In genomic region chr20:49805224-49805876, GRCh38 we compare ENCODE assay signal across 8 cellular contexts. TPM values are rescaled to one million over a fixed set of nuclear protein-coding genes. Genes with fewer than 3 reads are reported as not detected.
A peak's percentile ranks its signal among the peaks of the same experiment; 100 is the strongest.
DNase-seq lines count a peak whose midpoint lies in the region; ATAC-seq, FAIRE-seq and TF ChIP-seq lines count a peak whose summit lies in the region.
"Not testable (repeated sequence)": the region's sequence is repeated elsewhere in the genome, so short reads cannot be mapped to it uniquely, and the experiment has no call there.

No MANE protein-coding gene starts in this region.

- H3K4me3 ChIP-seq in RWPE2 (ENCODE audit: severe bottlenecking); bronchial epithelial cell (ENCODE audit: low read depth, low read length): not testable (repeated sequence)

- FAIRE-seq in GM12892 (lab: Jason Lieb, UNC) (peak; percentile 86), bronchial epithelial cell (lab: Jason Lieb, UNC) (peak; percentile 88)

- not testable (repeated sequence) for H3K9me3 Mint-ChIP-seq in neural crest cell; stimulated activated effector memory CD8-positive, alpha-beta T cell treated with anti-CD3 and anti-CD28 coated beads, Interleukin-12 subunit alpha, Interleukin-12 subunit beta, amount 100 ng/mL, for 72 hours

- H3K4me3 Mint-ChIP-seq in neural crest cell, result not testable (repeated sequence)
- H3K4me3 Mint-ChIP-seq in stimulated activated effector memory CD8-positive, alpha-beta T cell treated with anti-CD3 and anti-CD28 coated beads, Interleukin-12 subunit alpha, Interleukin-12 subunit beta, amount 100 ng/mL, for 72 hours, result peak overlapping the region; percentile 27

- not testable (repeated sequence) for H3K36me3 Mint-ChIP-seq in neural crest cell (ENCODE audit: low read depth); stimulated activated effector memory CD8-positive, alpha-beta T cell treated with anti-CD3 and anti-CD28 coated beads, Interleukin-12 subunit alpha, Interleukin-12 subunit beta, amount 100 ng/mL, for 72 hours

- not testable (repeated sequence) for H3K4me1 ChIP-seq in RWPE2 (ENCODE audit: insufficient read depth, poor library complexity, severe bottlenecking)

- not testable (repeated sequence) for H3K4me1 Mint-ChIP-seq in neural crest cell
- peaks cover 37% of the 10 kb centered on the region for H3K4me1 Mint-ChIP-seq in stimulated activated effector memory CD8-positive, alpha-beta T cell treated with anti-CD3 and anti-CD28 coated beads, Interleukin-12 subunit alpha, Interleukin-12 subunit beta, amount 100 ng/mL, for 72 hours

- not testable (repeated sequence) for H3K27ac ChIP-seq in RWPE2 (ENCODE audit: poor library complexity, severe bottlenecking)

- not testable (repeated sequence) for TF ChIP-seq POLR2A in GM12892 (IDR thresholded peaks at IDR 0.05; ENCODE audit: low read depth, low read length)

- not testable (repeated sequence) for DNase-seq in GM12892 (ENCODE audit: insufficient read length); RWPE2 (ENCODE audit: low spot score); bronchial epithelial cell (ENCODE audit: low read depth); neural crest cell (ENCODE audit: low read depth, low spot score)
- peak; percentile 54 for DNase-seq in activated T-cell treated with anti-CD3 and anti-CD28 coated beads for 24 hours (ENCODE audit: low read depth)
- peak; percentile 32 to 79 for DNase-seq in stimulated activated effector memory CD8-positive, alpha-beta T cell treated with anti-CD3 and anti-CD28 coated beads, Interleukin-12 subunit alpha, Interleukin-12 subunit beta, amount 100 ng/mL, for 72 hours (ENCODE audit: low spot score in 2 of 2)

- H3K27ac Mint-ChIP-seq in neural crest cell (ENCODE audit: unreplicated experiment), result peak overlapping the region; percentile 27
- H3K27ac Mint-ChIP-seq in stimulated activated effector memory CD8-positive, alpha-beta T cell treated with anti-CD3 and anti-CD28 coated beads, Interleukin-12 subunit alpha, Interleukin-12 subunit beta, amount 100 ng/mL, for 72 hours, result peak overlapping the region; percentile 17

- H3K36me3 ChIP-seq in RWPE2 (ENCODE audit: low read depth); bronchial epithelial cell (ENCODE audit: control insufficient read depth, insufficient read depth, low read length): not testable (repeated sequence)

- ATAC-seq in GM21423 (IDR thresholded peaks at IDR 0.05; ENCODE audit: unreplicated experiment), result peak; percentile 51
- ATAC-seq in HG03135 (IDR thresholded peaks at IDR 0.05; ENCODE audit: unreplicated experiment), result peak; percentile 51
- ATAC-seq in RWPE2 (ENCODE audit: low read depth), result peak; percentile 62
- ATAC-seq in stimulated activated effector memory CD8-positive, alpha-beta T cell treated with anti-CD3 and anti-CD28 coated beads, Interleukin-12 subunit alpha, Interleukin-12 subunit beta, amount 100 ng/mL, for 72 hours, result peak; percentile 94

- not testable (repeated sequence) for H3K9me3 ChIP-seq in RWPE2 (ENCODE audit: severe bottlenecking)

- not testable (repeated sequence) for H3K27me3 Mint-ChIP-seq in neural crest cell (ENCODE audit: low read depth)

- not testable (repeated sequence) for TF ChIP-seq CTCF in RWPE2 (IDR thresholded peaks at IDR 0.05; ENCODE audit: poor library complexity, severe bottlenecking); bronchial epithelial cell (IDR thresholded peaks at IDR 0.05; ENCODE audit: insufficient read depth, low read length, severe bottlenecking); neural crest cell (conservative IDR thresholded peaks at IDR 0.05)

- H3K27me3 ChIP-seq in RWPE2 (ENCODE audit: insufficient read depth, poor library complexity, severe bottlenecking); bronchial epithelial cell (ENCODE audit: control insufficient read depth, insufficient read depth, low read length): not testable (repeated sequence)

RNA-seq across cellular contexts. Expression of gene SLC9A8, which starts 7.3 kb away (rescaled TPM):
- 5.0 TPM for polyA plus RNA-seq in GM12892 (2012; ENCODE audit: missing spikeins)
- total RNA-seq in bronchial epithelial cell (1.6 and 4.6 TPM in 2 replicates), neural crest cell (9.1 and 9.7 TPM in 2 replicates)
